In genomic region chr4:53810643-53811042, GRCh38 we compare ENCODE assay signal across 20 cellular contexts.
"Had no signal": no experiment of that assay in that cellular context is flagged by ENCODE, and none has a peak within 500 bp of the region (broad histone marks: within the 10 kb centered on the region; RNA-seq: fewer than 3 reads in every experiment).

No MANE protein-coding gene starts in this region.

- ATAC-seq: esophagus mucosa, foreskin keratinocyte, gastrocnemius medialis, heart right ventricle, left cardiac atrium, left lung, left ventricle myocardium superior, lower lobe of right lung had no signal

- H3K27ac ChIP-seq: coronary artery, dorsolateral prefrontal cortex, epithelial cell of prostate, foreskin keratinocyte, gastrocnemius medialis, heart right ventricle, left lung, lower lobe of right lung had no signal

- H3K9me3 ChIP-seq: gastrocnemius medialis, heart right ventricle, left lung, lower lobe of right lung had no signal

- H3K36me3 ChIP-seq: gastrocnemius medialis, heart right ventricle, left lung, lower lobe of right lung had no signal

- DNase-seq: dermis blood vessel endothelial cell; dorsolateral prefrontal cortex; effector CD4-positive, alpha-beta T cell; effector memory CD4-positive, alpha-beta T cell; erythroblast; foreskin keratinocyte; gastrocnemius medialis; glutamatergic neuron; head of caudate nucleus; heart right ventricle; hippocampal formation; left cardiac atrium; left lung; left ventricle myocardium superior; lower lobe of right lung; mesendoderm; midbrain had no signal

- H3K4me3 ChIP-seq: coronary artery, dorsolateral prefrontal cortex, gastrocnemius medialis, heart right ventricle, left lung, lower lobe of right lung had no signal

- H3K27me3 ChIP-seq: gastrocnemius medialis, heart right ventricle, left lung had no signal

- H3K4me1 ChIP-seq: foreskin keratinocyte, gastrocnemius medialis, heart right ventricle, left lung, lower lobe of right lung had no signal
